9 cellular contexts compared by ENCODE assay signal in the genomic region with DNA sequence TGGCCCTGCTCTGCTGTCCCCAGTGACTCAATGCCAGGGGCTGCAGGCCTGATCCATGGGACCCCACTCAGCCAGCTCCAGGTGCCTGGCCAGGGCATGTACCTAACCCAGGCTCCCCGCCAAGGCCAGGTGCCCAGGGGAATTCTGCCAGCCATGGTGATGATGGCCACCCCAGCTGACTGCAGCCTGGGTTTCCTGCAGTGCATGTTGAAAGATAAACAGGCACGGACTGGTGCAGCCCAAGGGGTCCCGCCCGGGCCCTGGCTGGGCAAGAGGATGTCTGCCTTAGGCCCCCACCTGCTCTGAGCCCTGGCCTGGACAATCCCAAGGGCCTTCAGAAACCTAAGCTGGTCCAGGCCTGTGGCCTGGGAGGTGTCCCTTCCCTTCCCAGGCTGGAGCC. TPM values are rescaled to one million over a fixed set of nuclear protein-coding genes. Genes with fewer than 3 reads are reported as not detected.
A peak's percentile ranks its signal among the peaks of the same experiment; 100 is the strongest.
DNase-seq lines count a peak whose midpoint lies in the region; TF ChIP-seq lines count a peak whose summit lies in the region.
"Had no signal": no experiment of that assay in that cellular context is flagged by ENCODE, and none has a peak within 500 bp of the region (broad histone marks: within the 10 kb centered on the region; RNA-seq: fewer than 3 reads in every experiment).

No MANE protein-coding gene starts in this region.

- H3K4me1 Mint-ChIP-seq in HFFc6 (ENCODE audit: low read depth) (0 out of 2 replicates have a peak, but pooled peaks cover 5% of the 10 kb centered on the region), CD14-positive monocyte (peaks cover 35% of the 10 kb centered on the region)

- no peaks in the 10 kb centered on the region for H3K9me3 Mint-ChIP-seq in HFFc6
- H3K9me3 Mint-ChIP-seq in CD14-positive monocyte = peaks cover 0 to 4% (median 0%) of the 10 kb centered on the region in 7 donors

- peak overlapping the region; percentile 94 for H3K27ac ChIP-seq in BLaER1
- peak overlapping the region; percentile 99 for H3K27ac ChIP-seq in cingulate gyrus (ENCODE audit: low read depth, low read length)

- no peak for DNase-seq in HFFc6
- DNase-seq in NCI-H1105 (lab: John Stamatoyannopoulos, UW) = no peak
- no peak for DNase-seq in ureter (ENCODE audit: low spot score)
- DNase-seq in CD14-positive monocyte (ENCODE audit: low spot score) = no peak
- no peak for DNase-seq in middle frontal gyrus (ENCODE audit: extremely low spot score, low spot score)
- DNase-seq: GOT3 had no signal

- H3K4me3 ChIP-seq in BLaER1 (peak overlapping the region; percentile 74), neuron (ENCODE audit: low read length) (peak overlapping the region; percentile 58)

- H3K9ac ChIP-seq in BLaER1 = peak overlapping the region; percentile 80

- H3K36me3 ChIP-seq in BLaER1 = peaks cover 12% of the 10 kb centered on the region; the same call in 1 of the 2 replicates
- H3K36me3 ChIP-seq in neuron (ENCODE audit: insufficient read depth, low read length) = no peaks in the 10 kb centered on the region

- H2AFZ ChIP-seq in neuron (ENCODE audit: low read depth, low read length) = no peak overlapping the region

- peak overlapping the region; percentile 94 for H3K4me2 ChIP-seq in BLaER1

- H3K4me3 Mint-ChIP-seq in HFFc6 = peak overlapping the region; percentile 86
- peak overlapping the region in 1 of 2 donors; percentile 69 for H3K4me3 Mint-ChIP-seq in CD14-positive monocyte

- H3K4me1 ChIP-seq in BLaER1 = peaks cover 71% of the 10 kb centered on the region
- H3K4me1 ChIP-seq in neuron (ENCODE audit: insufficient read depth, low read length) = peaks cover 33% of the 10 kb centered on the region

- H3K36me3 Mint-ChIP-seq in HFFc6 (ENCODE audit: low read depth) = no peaks in the 10 kb centered on the region
- H3K36me3 Mint-ChIP-seq in CD14-positive monocyte = peaks cover 0 to 4% of the 10 kb centered on the region in 2 donors

- peaks cover 3% of the 10 kb centered on the region; the same call in 1 of the 2 replicates for H3K27me3 Mint-ChIP-seq in HFFc6 (ENCODE audit: insufficient read depth)
- peaks cover 4 to 7% (median 6%) of the 10 kb centered on the region in 3 donors for H3K27me3 Mint-ChIP-seq in CD14-positive monocyte (ENCODE audit: low read depth in 3 of 3)

- no peaks in the 10 kb centered on the region for H3K9me3 ChIP-seq in BLaER1
- H3K9me3 ChIP-seq in neuron (ENCODE audit: low read length) = no peaks in the 10 kb centered on the region

- TF ChIP-seq CTCF in HFFc6 (IDR thresholded peaks at IDR 0.05) (no peak), CD14-positive monocyte (IDR thresholded peaks at IDR 0.05) (no peak)

- H4K20me1 ChIP-seq in BLaER1 = peaks cover 41% of the 10 kb centered on the region

- H3K27ac Mint-ChIP-seq in HFFc6 (no peak overlapping the region), CD14-positive monocyte (no peak overlapping the region)

- H3K27me3 ChIP-seq in BLaER1 = no peaks in the 10 kb centered on the region
- no peaks in the 10 kb centered on the region for H3K27me3 ChIP-seq in neuron (ENCODE audit: insufficient read depth, low read length)

- intact Hi-C loops in CD14-positive monocyte (cut with micrococcal nuclease) = no loop called here

RNA-seq across cellular contexts. Expression of gene ABCA2, which starts 1.2 kb away (rescaled TPM):
- 10 to 100 TPM; 18.3 to 36.3 (median 23.6) TPM for total RNA-seq in HFFc6 (2021; fragmentation: NEBNext Ultra II Directional; extraction: Animal tissue kit (Norgen Biotek cat#: 25700))
- 25.7 TPM for total RNA-seq in ureter
- under 1 TPM; 0.18 to 0.40 TPM for polyA plus RNA-seq in CD14-positive monocyte

RNA-seq across cellular contexts. Expression of gene FUT7, which starts 5.1 kb away (rescaled TPM):
- not detected for total RNA-seq in HFFc6 (2021; fragmentation: NEBNext Ultra II Directional; extraction: Animal tissue kit (Norgen Biotek cat#: 25700))
- total RNA-seq in ureter = not detected
- 10 to 100 TPM; 10.5 to 13.4 TPM for polyA plus RNA-seq in CD14-positive monocyte

RNA-seq across cellular contexts. Expression of gene NPDC1, which starts 19.1 kb away (rescaled TPM):
- 100 to 1,000 TPM; 112 to 197 (median 119) TPM for total RNA-seq in HFFc6 (2021; fragmentation: NEBNext Ultra II Directional; extraction: Animal tissue kit (Norgen Biotek cat#: 25700))
- 138 TPM for total RNA-seq in ureter
- polyA plus RNA-seq in CD14-positive monocyte = under 1 TPM in 1 of 2 donors, not detected in 1; 0.51 TPM

RNA-seq across cellular contexts. Expression of gene ENTPD2, which starts 27.0 kb away (rescaled TPM):
- total RNA-seq in HFFc6 (2021; fragmentation: NEBNext Ultra II Directional; extraction: Animal tissue kit (Norgen Biotek cat#: 25700)) = under 1 TPM in 3 of 6 experiments, not detected in 3; 0.12 to 0.28 (median 0.16) TPM
- 1.3 TPM for total RNA-seq in ureter
- not detected for polyA plus RNA-seq in CD14-positive monocyte

RNA-seq across cellular contexts. Expression of gene CLIC3, which starts 30.5 kb away (rescaled TPM):
- 10 to 100 TPM in 2 of 6 experiments, 1 to 10 TPM in 4; 2.7 to 14.6 (median 4.0) TPM for total RNA-seq in HFFc6 (2021; fragmentation: NEBNext Ultra II Directional; extraction: Animal tissue kit (Norgen Biotek cat#: 25700))
- total RNA-seq in ureter = 3.6 TPM
- under 1 TPM in 1 of 2 donors, not detected in 1; 0.51 TPM for polyA plus RNA-seq in CD14-positive monocyte
